ENCODE assay signal across 10 cellular contexts in genomic region chr13:45781553-45782326, GRCh38.
DNase-seq lines count a peak whose midpoint lies in the region; ATAC-seq and TF ChIP-seq lines count a peak whose summit lies in the region.
"Had no signal": no experiment of that assay in that cellular context is flagged by ENCODE, and none has a peak within 500 bp of the region (broad histone marks: within the 10 kb centered on the region; RNA-seq: fewer than 3 reads in every experiment).

No MANE protein-coding gene starts in this region.

- peak; percentile 87 for DNase-seq in DMS79 (lab: John Stamatoyannopoulos, UW)
- DNase-seq in NCI-H2029 (lab: John Stamatoyannopoulos, UW) = peak; percentile 70
- DNase-seq in mucosa of gallbladder (ENCODE audit: low spot score) = peak; percentile 23
- no peak for DNase-seq in superior temporal gyrus (ENCODE audit: extremely low spot score)
- no peak for DNase-seq in amniotic stem cell (lab: John Stamatoyannopoulos, UW)
- no peak for DNase-seq in stimulated activated CD4-positive, alpha-beta T cell treated with anti-CD3 and anti-CD28 coated beads, Interleukin-15, amount 100 ng/mL, for 24 hours
- no peak for DNase-seq in GM20000 (ENCODE audit: low spot score)
- DNase-seq: MM.1S; naive thymus-derived CD8-positive, alpha-beta T cell had no signal

- ATAC-seq in SK-N-SH treated with all-trans-retinoic acid at 6 μM for 48 hours = peak; percentile 86
- ATAC-seq: naive thymus-derived CD8-positive, alpha-beta T cell had no signal

- no peak for TF ChIP-seq CTCF in GM20000 (IDR thresholded peaks at IDR 0.05; ENCODE audit: extremely low read depth, missing control alignments)

TF ChIP-seq in SK-N-SH treated with all-trans-retinoic acid at 6 μM for 48 hours, 23 proteins besides CTCF, POLR2A, EP300 and RAD21:
- TF ChIP-seq BACH2 (CRISPR knock-in tag; IDR thresholded peaks at IDR 0.05; ENCODE audit: borderline replicate concordance) (no peak), TOX (CRISPR knock-in tag; IDR thresholded peaks at IDR 0.05; ENCODE audit: borderline replicate concordance) (no peak), SNAI2 (CRISPR knock-in tag; IDR thresholded peaks at IDR 0.05) (no peak), PATZ1 (CRISPR knock-in tag; IDR thresholded peaks at IDR 0.05; ENCODE audit: borderline replicate concordance) (0 out of 2 replicates have a peak, but pooled peaks have one; percentile 48), OSR1 (CRISPR knock-in tag; IDR thresholded peaks at IDR 0.05) (no peak), GLIS3 (CRISPR knock-in tag; IDR thresholded peaks at IDR 0.05) (0 out of 2 replicates have a peak, but pooled peaks have one; percentile 77), ZFP3 (CRISPR knock-in tag; IDR thresholded peaks at IDR 0.05) (0 out of 2 replicates have a peak, but pooled peaks have one; percentile 54), TCF4 (CRISPR knock-in tag; IDR thresholded peaks at IDR 0.05; ENCODE audit: borderline replicate concordance) (peak; percentile 86), TSHZ2 (CRISPR knock-in tag; IDR thresholded peaks at IDR 0.05) (peak; percentile 78; the same call in 1 of the 2 replicates), ISL1 (CRISPR knock-in tag; IDR thresholded peaks at IDR 0.05) (peak; percentile 96), CREB5 (CRISPR knock-in tag; IDR thresholded peaks at IDR 0.05; ENCODE audit: low read depth) (0 out of 2 replicates have a peak, but pooled peaks have one; percentile 26), ZNF8 (CRISPR knock-in tag; IDR thresholded peaks at IDR 0.05) (no peak), ZNF70 (CRISPR knock-in tag; IDR thresholded peaks at IDR 0.05) (no peak)

Comparison
In these comparisons a context has a peak if more than half of its experiments do, and no peak if none do; other contexts are left out.
1. DNase-seq: peak in DMS79 (single experiment), NCI-H2029 (single experiment) and mucosa of gallbladder (single experiment); none in superior temporal gyrus (single experiment), amniotic stem cell (single experiment), stimulated activated CD4-positive, alpha-beta T cell treated with anti-CD3 and anti-CD28 coated beads, Interleukin-15, amount 100 ng/mL, for 24 hours (single experiment) and GM20000 (single experiment).